In the genomic region with DNA sequence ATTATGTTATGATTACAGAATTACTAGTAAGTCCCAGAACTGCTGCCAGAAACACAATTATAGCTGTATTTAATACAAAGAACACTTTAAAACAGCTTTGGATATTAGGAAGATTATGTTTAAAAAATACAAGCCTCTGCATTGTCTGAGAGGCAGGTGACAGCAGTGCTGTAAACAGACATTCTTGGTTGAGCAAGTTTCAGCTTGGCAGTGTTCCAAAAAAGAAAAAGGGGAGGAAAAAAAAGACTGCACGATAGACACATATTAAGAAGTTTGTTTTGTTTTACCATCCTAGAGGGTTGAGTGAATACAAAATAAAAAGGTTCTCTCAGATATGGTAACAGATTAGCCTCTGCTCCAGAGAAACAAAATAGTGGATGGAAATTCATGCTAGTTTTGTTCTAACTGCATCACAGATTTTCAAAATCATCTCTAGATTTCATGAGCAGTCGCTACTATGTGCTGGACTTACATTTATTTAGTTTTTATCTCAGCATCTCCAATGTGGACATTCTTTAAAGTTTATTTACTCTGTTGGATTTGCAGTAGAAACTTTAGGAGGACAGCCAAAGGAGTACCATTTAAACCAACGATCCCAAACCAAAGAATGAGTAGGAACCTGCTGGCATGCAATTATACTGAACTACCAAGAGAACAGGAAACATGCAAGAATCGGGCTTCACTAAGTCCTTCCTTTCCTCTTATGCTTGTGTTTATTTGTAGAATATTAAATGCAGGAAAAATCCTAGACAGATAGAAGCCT, we compare ENCODE assay signal across 17 cellular contexts. TPM values are rescaled to one million over a fixed set of nuclear protein-coding genes. Genes with fewer than 3 reads are reported as not detected.
DNase-seq lines count a peak whose midpoint lies in the region; ATAC-seq, FAIRE-seq and TF ChIP-seq lines count a peak whose summit lies in the region.
"Had no signal": no experiment of that assay in that cellular context is flagged by ENCODE, and none has a peak within 500 bp of the region (broad histone marks: within the 10 kb centered on the region; RNA-seq: fewer than 3 reads in every experiment).

No MANE protein-coding gene starts in this region.

- peak overlapping the region; percentile 34; the same call in 1 of the 2 replicates for H3K27ac ChIP-seq in MM.1S (ENCODE audit: low read length)
- H3K27ac ChIP-seq in spleen = no peak overlapping the region
- H3K27ac ChIP-seq: coronary artery, left ventricle myocardium inferior, neutrophil, PC-9 had no signal

- peak overlapping the region; percentile 31 for H3K4me2 ChIP-seq in MM.1S (ENCODE audit: low read depth, low read length)
- H3K4me2 ChIP-seq: PC-9 had no signal

- ATAC-seq in left lobe of liver = peak; percentile 69

- no peak for FAIRE-seq in GM12892 (lab: Jason Lieb, UNC)

- peaks cover 13% of the 10 kb centered on the region for H3K79me2 ChIP-seq in MM.1S (ENCODE audit: low read length)

- no peak overlapping the region for H3K4me3 ChIP-seq in MM.1S (ENCODE audit: low read length)
- no peak overlapping the region for H3K4me3 ChIP-seq in spleen
- H3K4me3 ChIP-seq: coronary artery, gastrocnemius medialis, HAP-1, left ventricle myocardium inferior, PC-9 had no signal

- H3K9me2 ChIP-seq in MM.1S (replicated peaks; ENCODE audit: insufficient read depth, low read length) = no peaks in the 10 kb centered on the region

- H3F3A ChIP-seq in MM.1S (ENCODE audit: insufficient read depth, low read length) = peaks cover 17% of the 10 kb centered on the region

- 54 to 67% (median 60%) methylated on average over 4 of the region's 4 CpGs for WGBS in spleen, 5 donors

- DNase-seq in DMS153 treated with DMSO at 0.1 percent for 48 hours (lab: John Stamatoyannopoulos, UW; ENCODE audit: unreplicated experiment) (peak; percentile 27), MM.1S (peak; percentile 63), RPMI8226 (peak; percentile 54), left lobe of liver (ENCODE audit: low spot score) (no peak), inferior parietal cortex (ENCODE audit: extremely low spot score) (no peak), spleen (no peak), GM12892 (ENCODE audit: insufficient read length) (no peak)
- DNase-seq in effector CD8-positive, alpha-beta T cell (lab: John Stamatoyannopoulos, UW) = no peak
- DNase-seq: activated CD4-positive, alpha-beta memory T cell treated with anti-CD3 and anti-CD28 coated beads, Interleukin-2, amount 10 ng/mL, durations not matched to agents 7 days and 5 days; activated naive CD4-positive, alpha-beta T cell treated with anti-CD3 and anti-CD28 coated beads for 36 hours; gastrocnemius medialis; left ventricle myocardium inferior; PC-9; stimulated activated naive CD4-positive, alpha-beta T cell treated with Interleukin-2 at 50 U/mL for 16 hours had no signal

- no peaks in the 10 kb centered on the region for H4K20me1 ChIP-seq in MM.1S (ENCODE audit: insufficient read depth, low read length)

- no peaks in the 10 kb centered on the region for H3K27me3 ChIP-seq in MM.1S (replicated peaks; ENCODE audit: insufficient read depth, low read length)
- no peaks in the 10 kb centered on the region for H3K27me3 ChIP-seq in spleen (replicated peaks in 1 of 7)
- H3K27me3 ChIP-seq: gastrocnemius medialis, neutrophil had no signal

- H3K9ac ChIP-seq in MM.1S (ENCODE audit: low read length) = no peak overlapping the region

- H3K9me3 ChIP-seq in MM.1S (replicated peaks; ENCODE audit: insufficient read depth, low read length) = no peaks in the 10 kb centered on the region
- H3K9me3 ChIP-seq in spleen = no peaks in the 10 kb centered on the region
- H3K9me3 ChIP-seq: gastrocnemius medialis, HAP-1, left ventricle myocardium inferior, neutrophil had no signal

- H3K36me3 ChIP-seq in MM.1S (replicated peaks; ENCODE audit: insufficient read depth, low read length) (peaks cover 9% of the 10 kb centered on the region; the same call in 1 of the 2 replicates), spleen (peaks cover 0 to 96% (median 63%) of the 10 kb centered on the region in 6 donors)

- no peak overlapping the region for H2AFZ ChIP-seq in MM.1S (ENCODE audit: low read length)
- H2AFZ ChIP-seq: PC-9 had no signal

- intact Hi-C loops in spleen (cut with DNase I; ENCODE audit: low total_unique reads) = no loop called here

- TF ChIP-seq POLR2A in spleen (IDR thresholded peaks at IDR 0.05) (no peak), GM12892 (IDR thresholded peaks at IDR 0.05; ENCODE audit: low read depth, low read length) (no peak)

- TF ChIP-seq CTCF in MM.1S (IDR thresholded peaks at IDR 0.05; ENCODE audit: low read length) (no peak), spleen (IDR thresholded peaks at IDR 0.05 in 8 of 11, conservative IDR thresholded peaks at IDR 0.05 in 3 of 11) (no peak)

- H3K4me1 ChIP-seq in MM.1S (ENCODE audit: low read length) (peaks cover 22% of the 10 kb centered on the region), spleen (peaks cover 0 to 29% (median 5%) of the 10 kb centered on the region in 6 donors)
- H3K4me1 ChIP-seq: HAP-1 had no signal

RNA-seq across cellular contexts. Expression of a gene that starts 9.0 kb away (rescaled TPM):
- total RNA-seq in left lobe of liver (18.2 TPM), spleen (10 to 100 TPM; 39.5 to 78.2 (median 58.9) TPM)
- polyA plus RNA-seq in spleen = 10 to 100 TPM; 41.2 to 50.0 (median 49.6) TPM
- 77.5 TPM for polyA plus RNA-seq in GM12892 (2012; ENCODE audit: missing spikeins)

Comparison
In these comparisons a context has a peak if more than half of its experiments do, and no peak if none do; other contexts are left out.
1. DNase-seq: peak in DMS153 treated with DMSO at 0.1 percent for 48 hours (single experiment), MM.1S (single experiment) and RPMI8226 (single experiment); none in left lobe of liver (single experiment), inferior parietal cortex (single experiment), spleen (single experiment), GM12892 (single experiment) and effector CD8-positive, alpha-beta T cell (single experiment).